14 cellular contexts compared by ENCODE assay signal in the genomic region with DNA sequence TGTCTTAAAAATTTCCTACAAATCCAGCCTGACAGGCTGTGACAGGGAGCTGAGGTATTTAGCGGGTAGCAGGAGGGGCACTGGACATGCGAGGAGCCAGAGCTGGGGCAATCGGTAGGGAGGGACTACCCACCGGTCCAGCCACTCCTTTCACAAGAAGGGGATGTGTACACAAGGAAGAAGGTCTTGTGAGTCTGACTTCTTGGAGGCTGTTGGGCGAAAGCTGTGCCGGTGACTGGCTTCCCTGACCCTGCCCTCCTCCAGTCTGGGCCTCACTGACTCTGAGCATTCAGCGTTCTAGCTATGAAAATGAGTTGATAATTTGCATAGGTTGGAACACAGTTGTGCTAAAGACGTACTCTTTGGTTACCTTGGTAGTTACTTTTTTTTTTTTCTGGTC. TPM values are rescaled to one million over a fixed set of nuclear protein-coding genes. Genes with fewer than 3 reads are reported as not detected.
A peak's percentile ranks its signal among the peaks of the same experiment; 100 is the strongest.
DNase-seq lines count a peak whose midpoint lies in the region; ATAC-seq, FAIRE-seq and TF ChIP-seq lines count a peak whose summit lies in the region.
"Had no signal": no experiment of that assay in that cellular context is flagged by ENCODE, and none has a peak within 500 bp of the region (broad histone marks: within the 10 kb centered on the region; RNA-seq: fewer than 3 reads in every experiment).

No MANE protein-coding gene starts in this region.

- H3K79me2 ChIP-seq in endothelial cell of umbilical vein (ENCODE audit: control insufficient read depth, insufficient read depth, low read length): no peaks in the 10 kb centered on the region

- dilution Hi-C loops in endothelial cell of umbilical vein (cut with MboI; ENCODE audit: extremely low pct_ligation_motif_present, low sequenced_read_pairs): no loop called here

- H3K4me1 ChIP-seq in endothelial cell of umbilical vein (ENCODE audit: control insufficient read depth, extremely low read depth, insufficient read depth, low read length): peaks cover 53% of the 10 kb centered on the region
- H3K4me1 ChIP-seq: psoas muscle had no signal

- H3K27me3 Mint-ChIP-seq in progenitor cell of endocrine pancreas (no peaks in the 10 kb centered on the region), WTC11 (ENCODE audit: low read depth) (no peaks in the 10 kb centered on the region)

- H3K27ac Mint-ChIP-seq in progenitor cell of endocrine pancreas: no peak overlapping the region
- H3K27ac Mint-ChIP-seq in WTC11: no peak overlapping the region
- H3K27ac Mint-ChIP-seq: memory B cell had no signal

- CTCF ChIA-PET in endothelial cell of umbilical vein (lab: Charles Lee) (interaction anchor here (0.6 to 3.8 kb wide), 9 partner anchors 10 to 407 kb away, joined by 3 to 19 read pairs (median 4); a partner anchor contains a TSS), WTC11 (lab: Charles Lee) (interaction anchor here (0.8 to 1.5 kb wide), 3 partner anchors 137 to 238 kb away, joined by 4 to 6 read pairs (median 6); a partner anchor contains a TSS)

- H3K9me1 ChIP-seq in endothelial cell of umbilical vein (replicated peaks; ENCODE audit: control insufficient read depth, extremely low read depth, insufficient read depth, low read length): no peaks in the 10 kb centered on the region

- H3K4me2 ChIP-seq in endothelial cell of umbilical vein (ENCODE audit: insufficient read depth, low read length): no peak overlapping the region

- peak overlapping the region; percentile 32 for H3K27ac ChIP-seq in endothelial cell of umbilical vein (ENCODE audit: insufficient read depth, low read depth, low read length)
- H3K27ac ChIP-seq: psoas muscle had no signal

- no peaks in the 10 kb centered on the region for H3K27me3 ChIP-seq in endothelial cell of umbilical vein (ENCODE audit: control insufficient read depth in 2 of 2, insufficient read depth in 2 of 2, low read length in 2 of 2)
- H3K27me3 ChIP-seq: heart right ventricle had no signal

- POLR2A ChIA-PET in endothelial cell of umbilical vein (lab: Charles Lee): no interaction called here
- POLR2A ChIA-PET in WTC11 (lab: Charles Lee): no interaction called here

- DNase-seq in GM12891 (ENCODE audit: insufficient read length, low spot score) (no peak), endothelial cell of umbilical vein (ENCODE audit: low read depth, low spot score) (peak; percentile 59), progenitor cell of endocrine pancreas (ENCODE audit: low spot score, unreplicated experiment) (no peak), WTC11 (ENCODE audit: low spot score) (no peak), NCI-H1436 treated with DMSO at 0.1 percent for 48 hours (lab: John Stamatoyannopoulos, UW) (no peak), superior temporal gyrus (ENCODE audit: extremely low spot score) (no peak)
- DNase-seq: cortex of kidney, heart right ventricle, NCI-H345, psoas muscle, SHP77 had no signal

- FAIRE-seq in GM12891 (lab: Jason Lieb, UNC): no peak
- FAIRE-seq in endothelial cell of umbilical vein (lab: Jason Lieb, UNC): no peak

- H3K4me3 Mint-ChIP-seq in progenitor cell of endocrine pancreas (ENCODE audit: low read depth) (no peak overlapping the region), WTC11 (no peak overlapping the region)
- H3K4me3 Mint-ChIP-seq: memory B cell had no signal

- peak overlapping the region; percentile 13 for H2AFZ ChIP-seq in endothelial cell of umbilical vein (ENCODE audit: low read depth, low read length)

- ATAC-seq in GM21529 (IDR thresholded peaks at IDR 0.05; ENCODE audit: unreplicated experiment) (peak; percentile 70), HG03280 (IDR thresholded peaks at IDR 0.05; ENCODE audit: unreplicated experiment) (peak; percentile 78), WTC11 (no peak)
- ATAC-seq: heart right ventricle, psoas muscle had no signal

- H3K9ac ChIP-seq in endothelial cell of umbilical vein (replicated peaks; ENCODE audit: extremely low read depth, insufficient read depth, low read length): no peak overlapping the region

- TF ChIP-seq CTCF in endothelial cell of umbilical vein (IDR thresholded peaks at IDR 0.05; ENCODE audit: extremely low read depth in 1 of 2, insufficient read depth in 1 of 2, low read depth in 1 of 2, low read length in 2 of 2) (no peak), progenitor cell of endocrine pancreas (IDR thresholded peaks at IDR 0.05; ENCODE audit: unreplicated experiment) (no peak), WTC11 (IDR thresholded peaks at IDR 0.05) (no peak)

- H3K36me3 ChIP-seq in endothelial cell of umbilical vein (ENCODE audit: control insufficient read depth in 2 of 2, extremely low read depth in 1 of 2, insufficient read depth in 2 of 2, low read length in 2 of 2): no peaks in the 10 kb centered on the region
- H3K36me3 ChIP-seq: heart right ventricle had no signal

- no TSS peak for BruUV-seq in endothelial cell of umbilical vein (replicated peaks; lab: Mats Ljungman, UMichigan)

- no peaks in the 10 kb centered on the region for H3K9me3 ChIP-seq in endothelial cell of umbilical vein (replicated peaks; ENCODE audit: control insufficient read depth, insufficient read depth, low read length)
- H3K9me3 ChIP-seq: heart right ventricle, psoas muscle had no signal

- H3K4me3 ChIP-seq in endothelial cell of umbilical vein (replicated peaks in 1 of 3; ENCODE audit: insufficient read depth in 1 of 3, low read depth in 1 of 3, low read length in 3 of 3): no peak overlapping the region
- H3K4me3 ChIP-seq: heart right ventricle, psoas muscle had no signal

- H3K4me1 Mint-ChIP-seq in progenitor cell of endocrine pancreas (ENCODE audit: low read depth): peaks cover 3% of the 10 kb centered on the region
- H3K4me1 Mint-ChIP-seq in WTC11: peaks cover 15% of the 10 kb centered on the region
- H3K4me1 Mint-ChIP-seq: memory B cell had no signal

- H3K9me3 Mint-ChIP-seq in progenitor cell of endocrine pancreas (ENCODE audit: low read depth) (no peaks in the 10 kb centered on the region), WTC11 (no peaks in the 10 kb centered on the region)
- H3K9me3 Mint-ChIP-seq: memory B cell had no signal

- no peaks in the 10 kb centered on the region for H4K20me1 ChIP-seq in endothelial cell of umbilical vein (replicated peaks; ENCODE audit: control insufficient read depth, extremely low read depth, insufficient read depth, low read length)

- intact Hi-C loops in endothelial cell of umbilical vein (cut with micrococcal nuclease): loop anchor here (2.0 to 5.0 kb wide), 3 partner anchors 50 to 390 kb away; a partner anchor contains a TSS

- no peak for TF ChIP-seq POLR2A in GM12891 (IDR thresholded peaks at IDR 0.05; ENCODE audit: low read depth, low read length)
- no peak for TF ChIP-seq POLR2A in endothelial cell of umbilical vein (IDR thresholded peaks at IDR 0.05; ENCODE audit: low read depth, low read length)

- H3K36me3 Mint-ChIP-seq in progenitor cell of endocrine pancreas (ENCODE audit: insufficient read depth): no peaks in the 10 kb centered on the region
- no peaks in the 10 kb centered on the region for H3K36me3 Mint-ChIP-seq in WTC11
- H3K36me3 Mint-ChIP-seq: memory B cell had no signal

TF ChIP-seq in GM12891, 5 proteins besides CTCF, POLR2A, EP300 and RAD21:
- TF ChIP-seq TAF1 (IDR thresholded peaks at IDR 0.05; ENCODE audit: low read depth, low read length): no peak
- TF ChIP-seq POU2F2 (IDR thresholded peaks at IDR 0.05; ENCODE audit: low read depth, low read length): peak; percentile 77; the same call in 1 of the 2 replicates

TF ChIP-seq in endothelial cell of umbilical vein, 7 proteins besides CTCF, POLR2A, EP300 and RAD21:
- TF ChIP-seq MYC (IDR thresholded peaks at IDR 0.05; ENCODE audit: low read depth, low read length): no peak
- TF ChIP-seq FOS (IDR thresholded peaks at IDR 0.05; ENCODE audit: borderline replicate concordance, insufficient read depth, low read length): no peak
- no peak for TF ChIP-seq JUN (IDR thresholded peaks at IDR 0.05; ENCODE audit: borderline replicate concordance, insufficient read depth, insufficient read length, low read depth)
- TF ChIP-seq, protein P1, sequence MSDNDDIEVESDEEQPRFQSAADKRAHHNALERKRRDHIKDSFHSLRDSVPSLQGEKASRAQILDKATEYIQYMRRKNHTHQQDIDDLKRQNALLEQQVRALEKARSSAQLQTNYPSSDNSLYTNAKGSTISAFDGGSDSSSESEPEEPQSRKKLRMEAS (IDR thresholded peaks at IDR 0.05; ENCODE audit: insufficient read depth, insufficient read length): no peak
- TF ChIP-seq EZH2 (IDR thresholded peaks at IDR 0.05; ENCODE audit: borderline replicate concordance, low read depth, low read length, severe bottlenecking): no peak

TF ChIP-seq in WTC11, 78 proteins besides CTCF, POLR2A, EP300 and RAD21 (continues in another document):
- TF ChIP-seq GABPB1 (CRISPR knock-in tag; IDR thresholded peaks at IDR 0.05) (no peak), OVOL2 (CRISPR knock-in tag; IDR thresholded peaks at IDR 0.05; ENCODE audit: borderline replicate concordance) (no peak), MXD4 (CRISPR knock-in tag; IDR thresholded peaks at IDR 0.05; ENCODE audit: borderline replicate concordance) (no peak)
- TF ChIP-seq, protein P2, sequence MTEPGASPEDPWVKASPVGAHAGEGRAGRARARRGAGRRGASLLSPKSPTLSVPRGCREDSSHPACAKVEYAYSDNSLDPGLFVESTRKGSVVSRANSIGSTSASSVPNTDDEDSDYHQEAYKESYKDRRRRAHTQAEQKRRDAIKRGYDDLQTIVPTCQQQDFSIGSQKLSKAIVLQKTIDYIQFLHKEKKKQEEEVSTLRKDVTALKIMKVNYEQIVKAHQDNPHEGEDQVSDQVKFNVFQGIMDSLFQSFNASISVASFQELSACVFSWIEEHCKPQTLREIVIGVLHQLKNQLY (CRISPR knock-in tag; IDR thresholded peaks at IDR 0.05): no peak

RNA-seq across cellular contexts. Expression of a gene that starts 12.7 kb away (rescaled TPM):
- 0.60 TPM for polyA plus RNA-seq in GM12891 (2012; ENCODE audit: low read depth, missing spikeins)
- total RNA-seq in endothelial cell of umbilical vein (5.2 and 12.6 TPM in 2 replicates), progenitor cell of endocrine pancreas (0.84 and 1.1 TPM in 2 replicates), WTC11 (2021) (not detected in 3 replicates)
- 3.4 and 6.4 TPM in 2 replicates for polyA plus RNA-seq in endothelial cell of umbilical vein
- polyA plus RNA-seq in endothelial cell of umbilical vein (2011; cell fraction: cytosol; rRNA removed): 13.7 and 15.1 TPM in 2 replicates
- 15.6 and 21.3 TPM in 2 replicates for polyA plus RNA-seq in endothelial cell of umbilical vein (2011; cell fraction: nucleus; rRNA removed)
- 35.7 and 56.4 TPM in 2 replicates for polyA plus RNA-seq in endothelial cell of umbilical vein (2012)
- 18.1 and 19.6 TPM in 2 replicates for polyA minus RNA-seq in endothelial cell of umbilical vein
- 6.1 TPM for polyA minus RNA-seq in endothelial cell of umbilical vein (2011; cell fraction: cytosol; rRNA and poly(A)+ RNA removed)
- 14.4 and 30.7 TPM in 2 replicates for polyA minus RNA-seq in endothelial cell of umbilical vein (2011; cell fraction: nucleus; rRNA and poly(A)+ RNA removed)
